In the genomic region with DNA sequence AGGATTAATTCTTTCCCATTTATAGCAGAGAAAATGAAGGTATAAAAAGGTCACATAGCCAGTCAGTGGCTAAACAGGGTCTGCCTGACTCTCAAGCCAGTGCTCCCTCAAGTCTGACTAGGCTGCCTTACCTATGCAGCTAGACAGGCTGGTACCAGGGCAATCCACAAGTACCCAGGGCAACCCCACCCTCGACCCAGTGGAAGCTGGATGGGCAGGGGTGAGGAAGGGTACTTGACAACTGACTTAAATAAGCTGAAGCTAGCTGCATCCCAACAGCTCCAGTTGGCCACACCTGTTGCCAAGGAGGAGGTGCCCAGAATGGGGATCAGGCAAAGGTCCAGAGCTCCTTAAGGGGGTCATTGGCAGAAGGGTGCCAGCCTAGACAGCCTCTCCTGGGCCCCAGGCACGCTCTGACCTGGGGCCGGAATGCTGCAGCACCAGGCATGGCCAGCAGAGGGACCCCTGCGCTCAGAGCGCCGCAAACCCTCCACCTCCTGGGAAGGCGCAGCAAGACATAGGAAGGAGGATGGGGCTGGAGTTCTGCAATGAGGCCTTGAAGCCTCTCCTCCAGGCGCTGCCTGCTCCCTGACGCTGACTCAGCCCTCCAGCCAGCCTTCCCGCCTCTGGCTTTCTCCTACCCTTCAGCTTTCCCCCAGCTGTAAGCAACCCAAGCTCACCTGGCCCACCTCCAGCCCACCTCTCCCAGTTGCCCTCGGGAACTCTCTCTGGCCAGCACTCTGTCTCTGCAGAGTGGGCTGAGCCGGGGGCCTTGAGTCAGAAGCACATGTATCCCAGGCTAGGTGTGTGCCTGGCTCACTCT, we compare ENCODE assay signal across 1 cellular context.
TF ChIP-seq lines count a peak whose summit lies in the region.

No MANE protein-coding gene starts in this region.

TF ChIP-seq in HEK293, 187 proteins besides CTCF, POLR2A, EP300 and RAD21 (continued from another document and continues in another):
- TF ChIP-seq, protein P1, sequence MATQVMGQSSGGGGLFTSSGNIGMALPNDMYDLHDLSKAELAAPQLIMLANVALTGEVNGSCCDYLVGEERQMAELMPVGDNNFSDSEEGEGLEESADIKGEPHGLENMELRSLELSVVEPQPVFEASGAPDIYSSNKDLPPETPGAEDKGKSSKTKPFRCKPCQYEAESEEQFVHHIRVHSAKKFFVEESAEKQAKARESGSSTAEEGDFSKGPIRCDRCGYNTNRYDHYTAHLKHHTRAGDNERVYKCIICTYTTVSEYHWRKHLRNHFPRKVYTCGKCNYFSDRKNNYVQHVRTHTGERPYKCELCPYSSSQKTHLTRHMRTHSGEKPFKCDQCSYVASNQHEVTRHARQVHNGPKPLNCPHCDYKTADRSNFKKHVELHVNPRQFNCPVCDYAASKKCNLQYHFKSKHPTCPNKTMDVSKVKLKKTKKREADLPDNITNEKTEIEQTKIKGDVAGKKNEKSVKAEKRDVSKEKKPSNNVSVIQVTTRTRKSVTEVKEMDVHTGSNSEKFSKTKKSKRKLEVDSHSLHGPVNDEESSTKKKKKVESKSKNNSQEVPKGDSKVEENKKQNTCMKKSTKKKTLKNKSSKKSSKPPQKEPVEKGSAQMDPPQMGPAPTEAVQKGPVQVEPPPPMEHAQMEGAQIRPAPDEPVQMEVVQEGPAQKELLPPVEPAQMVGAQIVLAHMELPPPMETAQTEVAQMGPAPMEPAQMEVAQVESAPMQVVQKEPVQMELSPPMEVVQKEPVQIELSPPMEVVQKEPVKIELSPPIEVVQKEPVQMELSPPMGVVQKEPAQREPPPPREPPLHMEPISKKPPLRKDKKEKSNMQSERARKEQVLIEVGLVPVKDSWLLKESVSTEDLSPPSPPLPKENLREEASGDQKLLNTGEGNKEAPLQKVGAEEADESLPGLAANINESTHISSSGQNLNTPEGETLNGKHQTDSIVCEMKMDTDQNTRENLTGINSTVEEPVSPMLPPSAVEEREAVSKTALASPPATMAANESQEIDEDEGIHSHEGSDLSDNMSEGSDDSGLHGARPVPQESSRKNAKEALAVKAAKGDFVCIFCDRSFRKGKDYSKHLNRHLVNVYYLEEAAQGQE (tag by site-specific recombination; IDR thresholded peaks at IDR 0.05), result no peak
- TF ChIP-seq MZF1 (tag by site-specific recombination; IDR thresholded peaks at IDR 0.05; ENCODE audit: borderline replicate concordance), result no peak
- TF ChIP-seq ZSCAN30 (tag by site-specific recombination; IDR thresholded peaks at IDR 0.05), result no peak
- TF ChIP-seq PRDM1 (tag by site-specific recombination; IDR thresholded peaks at IDR 0.05), result peak; percentile 90
- TF ChIP-seq ZFP69B (tag by site-specific recombination; IDR thresholded peaks at IDR 0.05), result peak; percentile 89
- TF ChIP-seq, protein P2, sequence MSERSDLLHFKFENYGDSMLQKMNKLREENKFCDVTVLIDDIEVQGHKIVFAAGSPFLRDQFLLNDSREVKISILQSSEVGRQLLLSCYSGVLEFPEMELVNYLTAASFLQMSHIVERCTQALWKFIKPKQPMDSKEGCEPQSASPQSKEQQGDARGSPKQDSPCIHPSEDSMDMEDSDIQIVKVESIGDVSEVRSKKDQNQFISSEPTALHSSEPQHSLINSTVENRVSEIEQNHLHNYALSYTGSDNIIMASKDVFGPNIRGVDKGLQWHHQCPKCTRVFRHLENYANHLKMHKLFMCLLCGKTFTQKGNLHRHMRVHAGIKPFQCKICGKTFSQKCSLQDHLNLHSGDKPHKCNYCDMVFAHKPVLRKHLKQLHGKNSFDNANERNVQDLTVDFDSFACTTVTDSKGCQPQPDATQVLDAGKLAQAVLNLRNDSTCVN (tag by site-specific recombination; optimal IDR thresholded peaks at IDR 0.05), result no peak
- TF ChIP-seq ZNF654 (tag by site-specific recombination; IDR thresholded peaks at IDR 0.05; ENCODE audit: low read depth), result peak; percentile 88
- no peak for TF ChIP-seq KLF10 (tag by site-specific recombination; IDR thresholded peaks at IDR 0.05)
- TF ChIP-seq KLF16 (tag by site-specific recombination; IDR thresholded peaks at IDR 0.05), result no peak
- peak; percentile 73 for TF ChIP-seq ZEB2 (tag by site-specific recombination; IDR thresholded peaks at IDR 0.05)
- no peak for TF ChIP-seq ZNF843 (tag by site-specific recombination; IDR thresholded peaks at IDR 0.05)
- TF ChIP-seq, protein P3, sequence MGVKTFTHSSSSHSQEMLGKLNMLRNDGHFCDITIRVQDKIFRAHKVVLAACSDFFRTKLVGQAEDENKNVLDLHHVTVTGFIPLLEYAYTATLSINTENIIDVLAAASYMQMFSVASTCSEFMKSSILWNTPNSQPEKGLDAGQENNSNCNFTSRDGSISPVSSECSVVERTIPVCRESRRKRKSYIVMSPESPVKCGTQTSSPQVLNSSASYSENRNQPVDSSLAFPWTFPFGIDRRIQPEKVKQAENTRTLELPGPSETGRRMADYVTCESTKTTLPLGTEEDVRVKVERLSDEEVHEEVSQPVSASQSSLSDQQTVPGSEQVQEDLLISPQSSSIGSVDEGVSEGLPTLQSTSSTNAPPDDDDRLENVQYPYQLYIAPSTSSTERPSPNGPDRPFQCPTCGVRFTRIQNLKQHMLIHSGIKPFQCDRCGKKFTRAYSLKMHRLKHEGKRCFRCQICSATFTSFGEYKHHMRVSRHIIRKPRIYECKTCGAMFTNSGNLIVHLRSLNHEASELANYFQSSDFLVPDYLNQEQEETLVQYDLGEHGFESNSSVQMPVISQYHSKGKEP (tag by site-specific recombination; IDR thresholded peaks at IDR 0.05), result no peak
- TF ChIP-seq ZNF600 (tag by site-specific recombination; IDR thresholded peaks at IDR 0.05), result peak; percentile 96
- no peak for TF ChIP-seq ZNF701 (tag by site-specific recombination; IDR thresholded peaks at IDR 0.05)
- no peak for TF ChIP-seq ZNF677 (tag by site-specific recombination; IDR thresholded peaks at IDR 0.05)
- TF ChIP-seq ZFHX2 (tag by site-specific recombination; conservative IDR thresholded peaks at IDR 0.05), result peak; percentile 62
- TF ChIP-seq ZNF202 (tag by site-specific recombination; IDR thresholded peaks at IDR 0.05; ENCODE audit: borderline replicate concordance), result no peak
- TF ChIP-seq ZNF24 (tag by site-specific recombination; IDR thresholded peaks at IDR 0.05), result no peak
- TF ChIP-seq ZNF114 (tag by site-specific recombination; IDR thresholded peaks at IDR 0.05), result no peak
- TF ChIP-seq ZNF132 (tag by site-specific recombination; IDR thresholded peaks at IDR 0.05; ENCODE audit: borderline replicate concordance), result no peak
- TF ChIP-seq, protein P4, sequence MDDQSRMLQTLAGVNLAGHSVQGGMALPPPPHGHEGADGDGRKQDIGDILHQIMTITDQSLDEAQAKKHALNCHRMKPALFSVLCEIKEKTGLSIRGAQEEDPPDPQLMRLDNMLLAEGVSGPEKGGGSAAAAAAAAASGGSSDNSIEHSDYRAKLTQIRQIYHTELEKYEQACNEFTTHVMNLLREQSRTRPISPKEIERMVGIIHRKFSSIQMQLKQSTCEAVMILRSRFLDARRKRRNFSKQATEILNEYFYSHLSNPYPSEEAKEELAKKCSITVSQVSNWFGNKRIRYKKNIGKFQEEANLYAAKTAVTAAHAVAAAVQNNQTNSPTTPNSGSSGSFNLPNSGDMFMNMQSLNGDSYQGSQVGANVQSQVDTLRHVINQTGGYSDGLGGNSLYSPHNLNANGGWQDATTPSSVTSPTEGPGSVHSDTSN (CRISPR knock-in tag; IDR thresholded peaks at IDR 0.05), result no peak
- TF ChIP-seq ZNF670 (tag by site-specific recombination; IDR thresholded peaks at IDR 0.05; ENCODE audit: low read depth), result no peak
- TF ChIP-seq, protein P5, sequence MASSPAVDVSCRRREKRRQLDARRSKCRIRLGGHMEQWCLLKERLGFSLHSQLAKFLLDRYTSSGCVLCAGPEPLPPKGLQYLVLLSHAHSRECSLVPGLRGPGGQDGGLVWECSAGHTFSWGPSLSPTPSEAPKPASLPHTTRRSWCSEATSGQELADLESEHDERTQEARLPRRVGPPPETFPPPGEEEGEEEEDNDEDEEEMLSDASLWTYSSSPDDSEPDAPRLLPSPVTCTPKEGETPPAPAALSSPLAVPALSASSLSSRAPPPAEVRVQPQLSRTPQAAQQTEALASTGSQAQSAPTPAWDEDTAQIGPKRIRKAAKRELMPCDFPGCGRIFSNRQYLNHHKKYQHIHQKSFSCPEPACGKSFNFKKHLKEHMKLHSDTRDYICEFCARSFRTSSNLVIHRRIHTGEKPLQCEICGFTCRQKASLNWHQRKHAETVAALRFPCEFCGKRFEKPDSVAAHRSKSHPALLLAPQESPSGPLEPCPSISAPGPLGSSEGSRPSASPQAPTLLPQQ (tag by site-specific recombination; IDR thresholded peaks at IDR 0.05), result peak; percentile 92
- TF ChIP-seq, protein P6, sequence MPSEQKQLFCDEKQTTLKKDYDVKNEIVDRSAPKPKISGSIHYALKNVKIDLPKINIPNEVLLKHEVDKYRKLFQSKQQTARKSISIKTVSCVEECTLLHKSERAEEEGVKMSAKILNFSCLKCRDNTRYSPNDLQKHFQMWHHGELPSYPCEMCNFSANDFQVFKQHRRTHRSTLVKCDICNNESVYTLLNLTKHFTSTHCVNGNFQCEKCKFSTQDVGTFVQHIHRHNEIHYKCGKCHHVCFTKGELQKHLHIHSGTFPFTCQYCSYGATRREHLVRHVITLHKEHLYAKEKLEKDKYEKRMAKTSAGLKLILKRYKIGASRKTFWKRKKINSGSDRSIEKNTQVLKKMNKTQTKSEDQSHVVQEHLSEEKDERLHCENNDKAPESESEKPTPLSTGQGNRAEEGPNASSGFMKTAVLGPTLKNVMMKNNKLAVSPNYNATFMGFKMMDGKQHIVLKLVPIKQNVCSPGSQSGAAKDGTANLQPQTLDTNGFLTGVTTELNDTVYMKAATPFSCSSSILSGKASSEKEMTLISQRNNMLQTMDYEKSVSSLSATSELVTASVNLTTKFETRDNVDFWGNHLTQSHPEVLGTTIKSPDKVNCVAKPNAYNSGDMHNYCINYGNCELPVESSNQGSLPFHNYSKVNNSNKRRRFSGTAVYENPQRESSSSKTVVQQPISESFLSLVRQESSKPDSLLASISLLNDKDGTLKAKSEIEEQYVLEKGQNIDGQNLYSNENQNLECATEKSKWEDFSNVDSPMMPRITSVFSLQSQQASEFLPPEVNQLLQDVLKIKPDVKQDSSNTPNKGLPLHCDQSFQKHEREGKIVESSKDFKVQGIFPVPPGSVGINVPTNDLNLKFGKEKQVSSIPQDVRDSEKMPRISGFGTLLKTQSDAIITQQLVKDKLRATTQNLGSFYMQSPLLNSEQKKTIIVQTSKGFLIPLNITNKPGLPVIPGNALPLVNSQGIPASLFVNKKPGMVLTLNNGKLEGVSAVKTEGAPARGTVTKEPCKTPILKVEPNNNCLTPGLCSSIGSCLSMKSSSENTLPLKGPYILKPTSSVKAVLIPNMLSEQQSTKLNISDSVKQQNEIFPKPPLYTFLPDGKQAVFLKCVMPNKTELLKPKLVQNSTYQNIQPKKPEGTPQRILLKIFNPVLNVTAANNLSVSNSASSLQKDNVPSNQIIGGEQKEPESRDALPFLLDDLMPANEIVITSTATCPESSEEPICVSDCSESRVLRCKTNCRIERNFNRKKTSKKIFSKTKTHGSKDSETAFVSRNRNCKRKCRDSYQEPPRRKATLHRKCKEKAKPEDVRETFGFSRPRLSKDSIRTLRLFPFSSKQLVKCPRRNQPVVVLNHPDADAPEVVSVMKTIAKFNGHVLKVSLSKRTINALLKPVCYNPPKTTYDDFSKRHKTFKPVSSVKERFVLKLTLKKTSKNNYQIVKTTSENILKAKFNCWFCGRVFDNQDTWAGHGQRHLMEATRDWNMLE (tag by site-specific recombination; conservative IDR thresholded peaks at IDR 0.05; ENCODE audit: low read depth), result no peak
- TF ChIP-seq ZNF175 (tag by site-specific recombination; IDR thresholded peaks at IDR 0.05), result no peak
- TF ChIP-seq ZNF626 (tag by site-specific recombination; IDR thresholded peaks at IDR 0.05), result no peak
- TF ChIP-seq, protein P7, sequence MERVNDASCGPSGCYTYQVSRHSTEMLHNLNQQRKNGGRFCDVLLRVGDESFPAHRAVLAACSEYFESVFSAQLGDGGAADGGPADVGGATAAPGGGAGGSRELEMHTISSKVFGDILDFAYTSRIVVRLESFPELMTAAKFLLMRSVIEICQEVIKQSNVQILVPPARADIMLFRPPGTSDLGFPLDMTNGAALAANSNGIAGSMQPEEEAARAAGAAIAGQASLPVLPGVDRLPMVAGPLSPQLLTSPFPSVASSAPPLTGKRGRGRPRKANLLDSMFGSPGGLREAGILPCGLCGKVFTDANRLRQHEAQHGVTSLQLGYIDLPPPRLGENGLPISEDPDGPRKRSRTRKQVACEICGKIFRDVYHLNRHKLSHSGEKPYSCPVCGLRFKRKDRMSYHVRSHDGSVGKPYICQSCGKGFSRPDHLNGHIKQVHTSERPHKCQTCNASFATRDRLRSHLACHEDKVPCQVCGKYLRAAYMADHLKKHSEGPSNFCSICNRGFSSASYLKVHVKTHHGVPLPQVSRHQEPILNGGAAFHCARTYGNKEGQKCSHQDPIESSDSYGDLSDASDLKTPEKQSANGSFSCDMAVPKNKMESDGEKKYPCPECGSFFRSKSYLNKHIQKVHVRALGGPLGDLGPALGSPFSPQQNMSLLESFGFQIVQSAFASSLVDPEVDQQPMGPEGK (tag by site-specific recombination; IDR thresholded peaks at IDR 0.05), result peak; percentile 79
- peak; percentile 78 for TF ChIP-seq ZBTB8A (tag by site-specific recombination; IDR thresholded peaks at IDR 0.05)
- TF ChIP-seq ZNF558 (tag by site-specific recombination; IDR thresholded peaks at IDR 0.05), result no peak
- TF ChIP-seq ZSCAN16 (tag by site-specific recombination; IDR thresholded peaks at IDR 0.05), result no peak
- TF ChIP-seq ZXDB (tag by site-specific recombination; IDR thresholded peaks at IDR 0.05), result no peak
- TF ChIP-seq ZNF560 (tag by site-specific recombination; IDR thresholded peaks at IDR 0.05; ENCODE audit: borderline replicate concordance), result no peak
- TF ChIP-seq, protein P8, sequence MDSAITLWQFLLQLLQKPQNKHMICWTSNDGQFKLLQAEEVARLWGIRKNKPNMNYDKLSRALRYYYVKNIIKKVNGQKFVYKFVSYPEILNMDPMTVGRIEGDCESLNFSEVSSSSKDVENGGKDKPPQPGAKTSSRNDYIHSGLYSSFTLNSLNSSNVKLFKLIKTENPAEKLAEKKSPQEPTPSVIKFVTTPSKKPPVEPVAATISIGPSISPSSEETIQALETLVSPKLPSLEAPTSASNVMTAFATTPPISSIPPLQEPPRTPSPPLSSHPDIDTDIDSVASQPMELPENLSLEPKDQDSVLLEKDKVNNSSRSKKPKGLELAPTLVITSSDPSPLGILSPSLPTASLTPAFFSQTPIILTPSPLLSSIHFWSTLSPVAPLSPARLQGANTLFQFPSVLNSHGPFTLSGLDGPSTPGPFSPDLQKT (IDR thresholded peaks at IDR 0.05; ENCODE audit: borderline replicate concordance, low read depth, low read length), result no peak
- no peak for TF ChIP-seq ZNF530 (tag by site-specific recombination; IDR thresholded peaks at IDR 0.05; ENCODE audit: low read depth)
- no peak for TF ChIP-seq ZNF571 (tag by site-specific recombination; IDR thresholded peaks at IDR 0.05)
- TF ChIP-seq, protein P9, sequence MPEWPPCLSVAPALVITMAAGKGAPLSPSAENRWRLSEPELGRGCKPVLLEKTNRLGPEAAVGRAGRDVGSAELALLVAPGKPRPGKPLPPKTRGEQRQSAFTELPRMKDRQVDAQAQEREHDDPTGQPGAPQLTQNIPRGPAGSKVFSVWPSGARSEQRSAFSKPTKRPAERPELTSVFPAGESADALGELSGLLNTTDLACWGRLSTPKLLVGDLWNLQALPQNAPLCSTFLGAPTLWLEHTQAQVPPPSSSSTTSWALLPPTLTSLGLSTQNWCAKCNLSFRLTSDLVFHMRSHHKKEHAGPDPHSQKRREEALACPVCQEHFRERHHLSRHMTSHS (tag by site-specific recombination; IDR thresholded peaks at IDR 0.05), result no peak
- TF ChIP-seq ZNF121 (tag by site-specific recombination; IDR thresholded peaks at IDR 0.05), result no peak
